Comparison of ENCODE assay signal across 23 cellular contexts in genomic region chr2:37223131-37223530, GRCh38. TPM values are rescaled to one million over a fixed set of nuclear protein-coding genes. Genes with fewer than 3 reads are reported as not detected.
DNase-seq lines count a peak whose midpoint lies in the region; ATAC-seq lines count a peak whose summit lies in the region.
"Had no signal": no experiment of that assay in that cellular context is flagged by ENCODE, and none has a peak within 500 bp of the region (broad histone marks: within the 10 kb centered on the region; RNA-seq: fewer than 3 reads in every experiment).

No MANE protein-coding gene starts in this region.

- H3K9me3 Mint-ChIP-seq in activated CD4-positive, alpha-beta T cell treated with anti-CD3 and anti-CD28 coated beads, Interleukin-2, amount 10 ng/mL, durations not matched to agents 7 days and 5 days = no peaks in the 10 kb centered on the region
- H3K9me3 Mint-ChIP-seq in stimulated activated naive CD8-positive, alpha-beta T cell treated with anti-CD3 and anti-CD28 coated beads, Interleukin-15, Interleukin-2, amounts not matched to agents 100 ng/mL and 50 ng/mL, for 24 hours = no peaks in the 10 kb centered on the region
- H3K9me3 Mint-ChIP-seq in stimulated activated naive CD8-positive, alpha-beta T cell treated with anti-CD3 and anti-CD28 coated beads, Interleukin-15, amount 100 ng/mL, for 72 hours = no peaks in the 10 kb centered on the region
- no peaks in the 10 kb centered on the region for H3K9me3 Mint-ChIP-seq in activated CD8-positive, alpha-beta T cell treated with anti-CD3 and anti-CD28 coated beads, Interleukin-2, amount 10 ng/mL, durations not matched to agents 7 days and 5 days (ENCODE audit: insufficient read depth)
- H3K9me3 Mint-ChIP-seq in stimulated activated naive B cell treated with anti-CD40 and anti-IgM and Interleukin-4, amounts not matched to agents 10 μg/mL and 1 μg/mL and 100 μg/mL, for 72 hours = no peaks in the 10 kb centered on the region

- POLR2A ChIA-PET in activated CD4-positive, alpha-beta T cell treated with anti-CD3 and anti-CD28 coated beads, Interleukin-2, amount 10 ng/mL, durations not matched to agents 7 days and 5 days (lab: Charles Lee) = no interaction called here
- POLR2A ChIA-PET in activated CD8-positive, alpha-beta T cell treated with anti-CD3 and anti-CD28 coated beads, Interleukin-2, amount 10 ng/mL, durations not matched to agents 7 days and 5 days (lab: Charles Lee) = interaction anchor here (1.2 kb wide), 1 partner anchor 26 kb away, joined by 3 read pairs; no protein-coding TSS in a partner anchor

- peak overlapping the region; percentile 63 for H3K27ac Mint-ChIP-seq in activated CD4-positive, alpha-beta T cell treated with anti-CD3 and anti-CD28 coated beads, Interleukin-2, amount 10 ng/mL, durations not matched to agents 7 days and 5 days
- H3K27ac Mint-ChIP-seq in stimulated activated naive CD8-positive, alpha-beta T cell treated with anti-CD3 and anti-CD28 coated beads, Interleukin-15, Interleukin-2, amounts not matched to agents 100 ng/mL and 50 ng/mL, for 24 hours = peak overlapping the region; percentile 7
- H3K27ac Mint-ChIP-seq in stimulated activated naive CD8-positive, alpha-beta T cell treated with anti-CD3 and anti-CD28 coated beads, Interleukin-15, amount 100 ng/mL, for 72 hours = no peak overlapping the region
- H3K27ac Mint-ChIP-seq in activated CD8-positive, alpha-beta T cell treated with anti-CD3 and anti-CD28 coated beads, Interleukin-2, amount 10 ng/mL, durations not matched to agents 7 days and 5 days = peak overlapping the region; percentile 5
- H3K27ac Mint-ChIP-seq in stimulated activated naive B cell treated with anti-CD40 and anti-IgM and Interleukin-4, amounts not matched to agents 10 μg/mL and 1 μg/mL and 100 μg/mL, for 72 hours = peak overlapping the region; percentile 39
- H3K27ac Mint-ChIP-seq: B cell had no signal

- CTCF ChIA-PET in activated CD4-positive, alpha-beta T cell treated with anti-CD3 and anti-CD28 coated beads, Interleukin-2, amount 10 ng/mL, durations not matched to agents 7 days and 5 days (lab: Charles Lee) = interaction anchor here (0.6 to 1.1 kb wide), 4 partner anchors 11 to 68 kb away, joined by 3 to 4 read pairs (median 3); no protein-coding TSS in a partner anchor
- CTCF ChIA-PET in activated CD8-positive, alpha-beta T cell treated with anti-CD3 and anti-CD28 coated beads, Interleukin-2, amount 10 ng/mL, durations not matched to agents 7 days and 5 days (lab: Charles Lee) = interaction anchor here (1.0 to 1.8 kb wide), 3 partner anchors 9 to 54 kb away, joined by 3 to 7 read pairs (median 6); partner anchors contain the start of genes CEBPZ and NDUFAF7

- H3K4me1 Mint-ChIP-seq in activated CD4-positive, alpha-beta T cell treated with anti-CD3 and anti-CD28 coated beads, Interleukin-2, amount 10 ng/mL, durations not matched to agents 7 days and 5 days = peaks cover 50% of the 10 kb centered on the region
- peaks cover 55% of the 10 kb centered on the region for H3K4me1 Mint-ChIP-seq in stimulated activated naive CD8-positive, alpha-beta T cell treated with anti-CD3 and anti-CD28 coated beads, Interleukin-15, Interleukin-2, amounts not matched to agents 100 ng/mL and 50 ng/mL, for 24 hours (ENCODE audit: low read depth)
- peaks cover 56% of the 10 kb centered on the region for H3K4me1 Mint-ChIP-seq in stimulated activated naive CD8-positive, alpha-beta T cell treated with anti-CD3 and anti-CD28 coated beads, Interleukin-15, amount 100 ng/mL, for 72 hours
- H3K4me1 Mint-ChIP-seq in activated CD8-positive, alpha-beta T cell treated with anti-CD3 and anti-CD28 coated beads, Interleukin-2, amount 10 ng/mL, durations not matched to agents 7 days and 5 days (ENCODE audit: low read depth) = peaks cover 49% of the 10 kb centered on the region
- H3K4me1 Mint-ChIP-seq in stimulated activated naive B cell treated with anti-CD40 and anti-IgM and Interleukin-4, amounts not matched to agents 10 μg/mL and 1 μg/mL and 100 μg/mL, for 72 hours = peaks cover 20 to 41% of the 10 kb centered on the region in 2 donors

- H3K4me3 Mint-ChIP-seq in activated CD4-positive, alpha-beta T cell treated with anti-CD3 and anti-CD28 coated beads, Interleukin-2, amount 10 ng/mL, durations not matched to agents 7 days and 5 days = no peak overlapping the region
- H3K4me3 Mint-ChIP-seq in stimulated activated naive CD8-positive, alpha-beta T cell treated with anti-CD3 and anti-CD28 coated beads, Interleukin-15, Interleukin-2, amounts not matched to agents 100 ng/mL and 50 ng/mL, for 24 hours = no peak overlapping the region
- no peak overlapping the region for H3K4me3 Mint-ChIP-seq in stimulated activated naive CD8-positive, alpha-beta T cell treated with anti-CD3 and anti-CD28 coated beads, Interleukin-15, amount 100 ng/mL, for 72 hours
- H3K4me3 Mint-ChIP-seq in activated CD8-positive, alpha-beta T cell treated with anti-CD3 and anti-CD28 coated beads, Interleukin-2, amount 10 ng/mL, durations not matched to agents 7 days and 5 days = no peak overlapping the region
- H3K4me3 Mint-ChIP-seq in stimulated activated naive B cell treated with anti-CD40 and anti-IgM and Interleukin-4, amounts not matched to agents 10 μg/mL and 1 μg/mL and 100 μg/mL, for 72 hours = no peak overlapping the region
- H3K4me3 Mint-ChIP-seq: B cell had no signal

- H3K27me3 Mint-ChIP-seq in activated CD4-positive, alpha-beta T cell treated with anti-CD3 and anti-CD28 coated beads, Interleukin-2, amount 10 ng/mL, durations not matched to agents 7 days and 5 days = no peaks in the 10 kb centered on the region
- no peaks in the 10 kb centered on the region for H3K27me3 Mint-ChIP-seq in stimulated activated naive CD8-positive, alpha-beta T cell treated with anti-CD3 and anti-CD28 coated beads, Interleukin-15, Interleukin-2, amounts not matched to agents 100 ng/mL and 50 ng/mL, for 24 hours
- no peaks in the 10 kb centered on the region for H3K27me3 Mint-ChIP-seq in stimulated activated naive CD8-positive, alpha-beta T cell treated with anti-CD3 and anti-CD28 coated beads, Interleukin-15, amount 100 ng/mL, for 72 hours
- no peaks in the 10 kb centered on the region for H3K27me3 Mint-ChIP-seq in activated CD8-positive, alpha-beta T cell treated with anti-CD3 and anti-CD28 coated beads, Interleukin-2, amount 10 ng/mL, durations not matched to agents 7 days and 5 days (ENCODE audit: low read depth)
- H3K27me3 Mint-ChIP-seq in stimulated activated naive B cell treated with anti-CD40 and anti-IgM and Interleukin-4, amounts not matched to agents 10 μg/mL and 1 μg/mL and 100 μg/mL, for 72 hours = no peaks in the 10 kb centered on the region
- H3K27me3 Mint-ChIP-seq: B cell had no signal

- ATAC-seq in stimulated activated naive CD8-positive, alpha-beta T cell treated with anti-CD3 and anti-CD28 coated beads, Interleukin-15, amount 100 ng/mL, for 72 hours = no peak
- ATAC-seq in activated CD8-positive, alpha-beta T cell treated with anti-CD3 and anti-CD28 coated beads, Interleukin-2, amount 10 ng/mL, durations not matched to agents 7 days and 5 days = no peak
- ATAC-seq in stimulated activated naive B cell treated with anti-CD40 and anti-IgM and Interleukin-4, amounts not matched to agents 10 μg/mL and 1 μg/mL and 100 μg/mL, for 72 hours (replicated peaks) = no peak
- ATAC-seq in HG03571 (IDR thresholded peaks at IDR 0.05; ENCODE audit: unreplicated experiment) = no peak
- ATAC-seq: HepG2 had no signal

- H3K36me3 Mint-ChIP-seq in activated CD4-positive, alpha-beta T cell treated with anti-CD3 and anti-CD28 coated beads, Interleukin-2, amount 10 ng/mL, durations not matched to agents 7 days and 5 days (ENCODE audit: low read depth) = peaks cover 66% of the 10 kb centered on the region
- H3K36me3 Mint-ChIP-seq in stimulated activated naive CD8-positive, alpha-beta T cell treated with anti-CD3 and anti-CD28 coated beads, Interleukin-15, Interleukin-2, amounts not matched to agents 100 ng/mL and 50 ng/mL, for 24 hours (ENCODE audit: low read depth) = peaks cover 84% of the 10 kb centered on the region
- H3K36me3 Mint-ChIP-seq in activated CD8-positive, alpha-beta T cell treated with anti-CD3 and anti-CD28 coated beads, Interleukin-2, amount 10 ng/mL, durations not matched to agents 7 days and 5 days (ENCODE audit: low read depth) = peaks cover 74% of the 10 kb centered on the region
- H3K36me3 Mint-ChIP-seq in stimulated activated naive B cell treated with anti-CD40 and anti-IgM and Interleukin-4, amounts not matched to agents 10 μg/mL and 1 μg/mL and 100 μg/mL, for 72 hours = peaks cover 31 to 50% of the 10 kb centered on the region in 2 donors

- DNase-seq in activated CD4-positive, alpha-beta T cell treated with anti-CD3 and anti-CD28 coated beads, Interleukin-2, amount 10 ng/mL, durations not matched to agents 7 days and 5 days = no peak
- no peak for DNase-seq in activated CD4-positive, alpha-beta T cell treated with anti-CD3 and anti-CD28 coated beads, Interleukin-2, amount 50 U/mL, for 4 hours
- no peak for DNase-seq in stimulated activated naive CD8-positive, alpha-beta T cell treated with anti-CD3 and anti-CD28 coated beads, Interleukin-15, amount 100 ng/mL, for 72 hours
- no peak for DNase-seq in activated CD8-positive, alpha-beta T cell treated with anti-CD3 and anti-CD28 coated beads, Interleukin-2, amount 10 ng/mL, durations not matched to agents 7 days and 5 days
- no peak for DNase-seq in stimulated activated naive B cell treated with anti-CD40 and anti-IgM and Interleukin-4, amounts not matched to agents 10 μg/mL and 1 μg/mL and 100 μg/mL, for 72 hours
- DNase-seq in NCI-H146 treated with DMSO at 0.1 percent for 48 hours (lab: John Stamatoyannopoulos, UW; ENCODE audit: unreplicated experiment) = no peak
- DNase-seq: 8988T, DMS153, GDM1, GM23248, KG1, NCI-H1417, NCI-H187 treated with DMSO at 0.1 percent for 48 hours, NCI-H2227 treated with DMSO at 0.1 percent for 48 hours, NCI-H510A treated with DMSO at 0.1 percent for 48 hours, NCI-H774, SHP77 had no signal

RNA-seq across cellular contexts. Expression of gene CEBPZ, which starts 8.3 kb away (rescaled TPM):
- total RNA-seq in activated CD4-positive, alpha-beta T cell treated with anti-CD3 and anti-CD28 coated beads, Interleukin-2, amount 10 ng/mL, durations not matched to agents 7 days and 5 days = 10 to 100 TPM; 53.5 to 56.9 TPM
- 10 to 100 TPM; 46.7 to 54.4 TPM for total RNA-seq in activated CD8-positive, alpha-beta T cell treated with anti-CD3 and anti-CD28 coated beads, Interleukin-2, amount 10 ng/mL, durations not matched to agents 7 days and 5 days

RNA-seq across cellular contexts. Expression of gene NDUFAF7, which starts 8.3 kb away (rescaled TPM):
- total RNA-seq in activated CD4-positive, alpha-beta T cell treated with anti-CD3 and anti-CD28 coated beads, Interleukin-2, amount 10 ng/mL, durations not matched to agents 7 days and 5 days = 10 to 100 TPM; 17.9 to 21.7 TPM
- 10 to 100 TPM; 19.7 to 20.0 TPM for total RNA-seq in activated CD8-positive, alpha-beta T cell treated with anti-CD3 and anti-CD28 coated beads, Interleukin-2, amount 10 ng/mL, durations not matched to agents 7 days and 5 days

RNA-seq across cellular contexts. Expression of gene CEBPZOS, which starts 26.8 kb away (rescaled TPM):
- 10 to 100 TPM; 37.5 to 38.5 TPM for total RNA-seq in activated CD4-positive, alpha-beta T cell treated with anti-CD3 and anti-CD28 coated beads, Interleukin-2, amount 10 ng/mL, durations not matched to agents 7 days and 5 days
- total RNA-seq in activated CD8-positive, alpha-beta T cell treated with anti-CD3 and anti-CD28 coated beads, Interleukin-2, amount 10 ng/mL, durations not matched to agents 7 days and 5 days = 10 to 100 TPM; 35.1 to 36.0 TPM

RNA-seq across cellular contexts. Expression of gene SULT6B1, which starts 34.7 kb away (rescaled TPM):
- total RNA-seq in activated CD4-positive, alpha-beta T cell treated with anti-CD3 and anti-CD28 coated beads, Interleukin-2, amount 10 ng/mL, durations not matched to agents 7 days and 5 days = not detected
- not detected for total RNA-seq in activated CD8-positive, alpha-beta T cell treated with anti-CD3 and anti-CD28 coated beads, Interleukin-2, amount 10 ng/mL, durations not matched to agents 7 days and 5 days
- total RNA-seq: B cell, Daoy, GM23248, HepG2, OCI-LY7 had no signal

Comparison
In these comparisons a context has a peak if more than half of its experiments do, and no peak if none do; other contexts are left out.
1. H3K27ac Mint-ChIP-seq: peak in activated CD4-positive, alpha-beta T cell treated with anti-CD3 and anti-CD28 coated beads, Interleukin-2, amount 10 ng/mL, durations not matched to agents 7 days and 5 days (single experiment), stimulated activated naive CD8-positive, alpha-beta T cell treated with anti-CD3 and anti-CD28 coated beads, Interleukin-15, Interleukin-2, amounts not matched to agents 100 ng/mL and 50 ng/mL, for 24 hours (single experiment), activated CD8-positive, alpha-beta T cell treated with anti-CD3 and anti-CD28 coated beads, Interleukin-2, amount 10 ng/mL, durations not matched to agents 7 days and 5 days (single experiment) and stimulated activated naive B cell treated with anti-CD40 and anti-IgM and Interleukin-4, amounts not matched to agents 10 μg/mL and 1 μg/mL and 100 μg/mL, for 72 hours (single experiment); none in stimulated activated naive CD8-positive, alpha-beta T cell treated with anti-CD3 and anti-CD28 coated beads, Interleukin-15, amount 100 ng/mL, for 72 hours (0 of 2).